22 cellular contexts compared by ENCODE assay signal in the genomic region with DNA sequence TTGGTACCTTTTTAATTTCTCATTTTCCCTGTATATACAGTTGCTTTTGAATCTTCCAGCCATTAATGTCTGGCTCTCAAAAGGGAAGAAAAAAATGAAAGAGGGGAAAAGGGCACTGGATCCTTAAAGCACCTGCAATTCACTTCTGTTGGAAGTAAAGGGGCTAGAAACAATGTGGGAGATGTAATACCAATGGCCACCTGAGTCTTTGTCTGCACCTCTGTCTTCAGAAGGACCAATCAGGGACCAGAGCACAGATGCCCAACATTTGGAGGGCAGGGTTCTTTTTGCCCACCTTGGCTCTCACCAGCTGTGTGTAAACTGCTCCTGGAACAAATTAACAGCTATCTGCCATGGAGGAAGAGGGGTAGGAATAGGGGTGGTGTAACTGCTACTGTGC. TPM values are rescaled to one million over a fixed set of nuclear protein-coding genes. Genes with fewer than 3 reads are reported as not detected.
DNase-seq lines count a peak whose midpoint lies in the region; ATAC-seq, FAIRE-seq and TF ChIP-seq lines count a peak whose summit lies in the region.
"Had no signal": no experiment of that assay in that cellular context is flagged by ENCODE, and none has a peak within 500 bp of the region (broad histone marks: within the 10 kb centered on the region; RNA-seq: fewer than 3 reads in every experiment).

No MANE protein-coding gene starts in this region.

- H3K27ac ChIP-seq in BLaER1 treated with 17β-estradiol and CSF1 and Interleukin-3, amounts not matched to agents 10 nM and 100 nM, result peak overlapping the region in 3 of 11 experiments; percentile 26 to 57 (median 31); a peak in 6 of 22 replicates
- H3K27ac ChIP-seq in HCT116 (ENCODE audit: low read depth, low read length), result no peak overlapping the region
- H3K27ac ChIP-seq in K562 (ENCODE audit: extremely low read depth, low read depth, low read length), result no peak overlapping the region
- H3K27ac ChIP-seq in mesendoderm (ENCODE audit: low read depth, low read length), result no peak overlapping the region
- H3K27ac ChIP-seq in stomach, result no peak overlapping the region
- H3K27ac ChIP-seq: A549, GM23248 had no signal

- no peak overlapping the region for H4K8ac ChIP-seq in mesendoderm (ENCODE audit: low read depth, low read length)

- in situ Hi-C loops in K562 (cut with MboI), result no loop called here

- no peak overlapping the region for H2BK15ac ChIP-seq in mesendoderm (replicated peaks; ENCODE audit: low read depth)

- H2BK5ac ChIP-seq in mesendoderm (ENCODE audit: low read length), result no peak overlapping the region

- H3K4ac ChIP-seq in mesendoderm (ENCODE audit: low read depth, low read length), result no peak overlapping the region

- no peaks in the 10 kb centered on the region for H3K9me1 ChIP-seq in K562 (ENCODE audit: control insufficient read depth, insufficient read depth, low read length)

- ATAC-seq in HCT116, result peak; percentile 63
- no peak for ATAC-seq in K562
- no peak for ATAC-seq in GM21529 (IDR thresholded peaks at IDR 0.05; ENCODE audit: unreplicated experiment)
- no peak for ATAC-seq in HG02571 (IDR thresholded peaks at IDR 0.05; ENCODE audit: unreplicated experiment)
- ATAC-seq: A549 had no signal

- H4K5ac ChIP-seq in mesendoderm (ENCODE audit: low read length), result no peak overlapping the region

- no TSS peak for BruUV-seq in HCT116 (replicated peaks; lab: Mats Ljungman, UMichigan)
- BruUV-seq in K562 (replicated peaks; lab: Mats Ljungman, UMichigan), result no TSS peak

- H3K9me2 ChIP-seq in HCT116 (ENCODE audit: insufficient read depth), result no peaks in the 10 kb centered on the region

- no peak for FAIRE-seq in K562 (lab: Jason Lieb, UNC)
- FAIRE-seq: A549, G401.6, GM12892 had no signal

- peaks cover 0 to 19% (median 7%) of the 10 kb centered on the region in 10 experiments; a peak in 13 of 20 replicates for H3K4me1 ChIP-seq in BLaER1 treated with 17β-estradiol and CSF1 and Interleukin-3, amounts not matched to agents 10 nM and 100 nM
- H3K4me1 ChIP-seq in HCT116 (ENCODE audit: control insufficient read depth in 1 of 2, insufficient read depth in 2 of 2, low read length in 2 of 2) (peaks cover 0 to 12% of the 10 kb centered on the region in 2 experiments; a peak in 2 of 4 replicates), K562 (replicated peaks in 1 of 2; ENCODE audit: control insufficient read depth in 2 of 2, insufficient read depth in 2 of 2, low read length in 2 of 2) (peaks cover 0 to 7% of the 10 kb centered on the region in 2 experiments; a peak in 2 of 5 replicates), mesendoderm (ENCODE audit: control insufficient read depth, low read depth, low read length) (no peaks in the 10 kb centered on the region), stomach (no peaks in the 10 kb centered on the region)
- H3K4me1 ChIP-seq: BE2C had no signal

- no peak overlapping the region for H3K18ac ChIP-seq in mesendoderm (ENCODE audit: low read length)

- DNase-seq in HCT116 (ENCODE audit: low read depth, low spot score) (no peak), K562 (ENCODE audit: extremely low read depth in 1 of 4, low spot score in 3 of 4) (peak in 1 of 4 experiments; percentile 19), mesendoderm (peak; percentile 6), stomach (no peak)
- DNase-seq: 8988T; ACHN; BE2C; C1 segment of cervical spinal cord; Calu3; CD4-positive, alpha-beta memory T cell; COR-L47; DMS153; DND-41; GM23248; H9; HFFc6 had no signal

- CTCF ChIA-PET in HCT116 (lab: Charles Lee), result no interaction called here
- CTCF ChIA-PET in K562 (lab: Yijun Ruan, JAX; ENCODE audit: low intra/inter-chr PET ratio), result no interaction called here

- peaks cover 18 to 38% (median 31%) of the 10 kb centered on the region in 11 experiments for H3K9me3 ChIP-seq in BLaER1 treated with 17β-estradiol and CSF1 and Interleukin-3, amounts not matched to agents 10 nM and 100 nM (replicated peaks in 1 of 11)
- no peaks in the 10 kb centered on the region for H3K9me3 ChIP-seq in HCT116 (ENCODE audit: control insufficient read depth in 1 of 2, insufficient read depth in 1 of 2, low read depth in 1 of 2, low read length in 2 of 2)
- no peaks in the 10 kb centered on the region for H3K9me3 ChIP-seq in K562 (replicated peaks; ENCODE audit: control insufficient read depth, insufficient read depth, low read depth, low read length)
- H3K9me3 ChIP-seq in stomach, result peaks cover 0 to 5% (median 0%) of the 10 kb centered on the region in 4 donors
- H3K9me3 ChIP-seq: A549, BE2C had no signal

- TF ChIP-seq EP300 in K562 (IDR thresholded peaks at IDR 0.05; ENCODE audit: low read length) (no peak), stomach (IDR thresholded peaks at IDR 0.05) (no peak)

- no peaks in the 10 kb centered on the region for H4K20me1 ChIP-seq in BLaER1 treated with 17β-estradiol and CSF1 and Interleukin-3, amounts not matched to agents 10 nM and 100 nM
- no peaks in the 10 kb centered on the region for H4K20me1 ChIP-seq in HCT116 (ENCODE audit: insufficient read depth)
- no peaks in the 10 kb centered on the region for H4K20me1 ChIP-seq in K562 (replicated peaks; ENCODE audit: control insufficient read depth, insufficient read depth, low read length)

- no peak for TF ChIP-seq POLR2A in HCT116 (IDR thresholded peaks at IDR 0.05; ENCODE audit: borderline replicate concordance, extremely low read depth, insufficient read depth, insufficient read length)
- no peak for TF ChIP-seq POLR2A in K562 (conservative IDR thresholded peaks at IDR 0.05)
- no peak for TF ChIP-seq POLR2A in stomach (IDR thresholded peaks at IDR 0.05)

- H3K79me2 ChIP-seq in HCT116 (ENCODE audit: insufficient read depth, low read length) (no peaks in the 10 kb centered on the region), K562 (ENCODE audit: control insufficient read depth, insufficient read depth, low read length) (no peaks in the 10 kb centered on the region), mesendoderm (ENCODE audit: control insufficient read depth, insufficient read depth, low read length) (no peaks in the 10 kb centered on the region)

- H3K4me2 ChIP-seq in BLaER1 treated with 17β-estradiol and CSF1 and Interleukin-3, amounts not matched to agents 10 nM and 100 nM, result peak overlapping the region in 6 of 11 experiments; percentile 0 to 79 (median 68); a peak in 10 of 22 replicates
- H3K4me2 ChIP-seq in HCT116 (ENCODE audit: low read length) (no peak overlapping the region), K562 (ENCODE audit: insufficient read depth, low read length) (no peak overlapping the region), mesendoderm (ENCODE audit: low read length) (no peak overlapping the region)
- H3K4me2 ChIP-seq: A549 had no signal

- H3K27me3 ChIP-seq in BLaER1 treated with 17β-estradiol and CSF1 and Interleukin-3, amounts not matched to agents 10 nM and 100 nM, result no peaks in the 10 kb centered on the region
- H3K27me3 ChIP-seq in HCT116 (ENCODE audit: insufficient read depth, low read length), result no peaks in the 10 kb centered on the region
- H3K27me3 ChIP-seq in K562 (ENCODE audit: control insufficient read depth in 2 of 2, insufficient read depth in 2 of 2, low read length in 2 of 2), result no peaks in the 10 kb centered on the region
- H3K27me3 ChIP-seq in mesendoderm (ENCODE audit: insufficient read depth, low read length, poor library complexity), result no peaks in the 10 kb centered on the region
- H3K27me3 ChIP-seq in stomach, result no peaks in the 10 kb centered on the region
- H3K27me3 ChIP-seq: BE2C had no signal

- TF ChIP-seq CTCF in HCT116 (IDR thresholded peaks at IDR 0.05 in 2 of 3, conservative IDR thresholded peaks at IDR 0.05 in 1 of 3; ENCODE audit: borderline replicate concordance in 1 of 3, insufficient read depth in 1 of 3, low read depth in 2 of 3, low read length in 2 of 3) (no peak), K562 (IDR thresholded peaks at IDR 0.05 in 2 of 3, conservative IDR thresholded peaks at IDR 0.05 in 1 of 3; ENCODE audit: insufficient read depth in 2 of 3, low read depth in 1 of 3, low read length in 3 of 3) (no peak), stomach (IDR thresholded peaks at IDR 0.05) (no peak)

- RAD21 ChIA-PET in HCT116 (lab: Charles Lee; ENCODE audit: low non-redundant PET in 1 of 2, low total read pairs in 2 of 2, uncharacterized antibody in 2 of 2, unreplicated experiment in 2 of 2), result no interaction called here

- H2AK5ac ChIP-seq in mesendoderm (ENCODE audit: low read length), result no peak overlapping the region

- no peak overlapping the region for H2AFZ ChIP-seq in HCT116 (ENCODE audit: low read depth, low read length, poor library complexity, severe bottlenecking)
- H2AFZ ChIP-seq in K562 (ENCODE audit: low read depth, low read length), result no peak overlapping the region
- H2AFZ ChIP-seq: GM23248 had no signal

- no peak for TF ChIP-seq RAD21 in HCT116 (IDR thresholded peaks at IDR 0.05; ENCODE audit: low read depth)
- TF ChIP-seq RAD21 in K562 (CRISPR knock-in tag; conservative IDR thresholded peaks at IDR 0.05 in 1 of 2, IDR thresholded peaks at IDR 0.05 in 1 of 2), result no peak

- H3K4me3 ChIP-seq in BLaER1 treated with 17β-estradiol and CSF1 and Interleukin-3, amounts not matched to agents 10 nM and 100 nM, result no peak overlapping the region
- H3K4me3 ChIP-seq in HCT116 (replicated peaks in 1 of 2; ENCODE audit: low read depth in 1 of 2, low read length in 2 of 2), result no peak overlapping the region
- no peak overlapping the region for H3K4me3 ChIP-seq in K562
- H3K4me3 ChIP-seq in mesendoderm (ENCODE audit: low read length), result no peak overlapping the region
- H3K4me3 ChIP-seq in stomach, result no peak overlapping the region
- H3K4me3 ChIP-seq: A549, GM23248 had no signal

- intact Hi-C loops in HCT116 (cut with micrococcal nuclease) (no loop called here), K562 (cut with micrococcal nuclease) (no loop called here), stomach (cut with DNase I; ENCODE audit: low total_unique reads) (loop anchor here (10.0 kb wide), 1 partner anchor 92 kb away; no protein-coding TSS in a partner anchor)

- POLR2A ChIA-PET in HCT116 (lab: Charles Lee) (no interaction called here), K562 (lab: Yijun Ruan, JAX) (no interaction called here)

- H2BK120ac ChIP-seq in mesendoderm (ENCODE audit: low read depth, low read length), result no peak overlapping the region

- peak overlapping the region in 1 of 11 experiments; percentile 18; a peak in 1 of 22 replicates for H3K9ac ChIP-seq in BLaER1 treated with 17β-estradiol and CSF1 and Interleukin-3, amounts not matched to agents 10 nM and 100 nM
- H3K9ac ChIP-seq in HCT116 (ENCODE audit: low read length) (no peak overlapping the region), K562 (ENCODE audit: insufficient read depth in 1 of 2, low read depth in 2 of 2, low read length in 2 of 2) (no peak overlapping the region), mesendoderm (ENCODE audit: low read length) (no peak overlapping the region)
- H3K9ac ChIP-seq: GM23248 had no signal

- no peak overlapping the region for H3K23ac ChIP-seq in mesendoderm (ENCODE audit: low read length)

- H3K56ac ChIP-seq in mesendoderm (ENCODE audit: low read length), result no peak overlapping the region

- no peaks in the 10 kb centered on the region for H3K79me1 ChIP-seq in mesendoderm (ENCODE audit: low read length)

- no peaks in the 10 kb centered on the region for H3K36me3 ChIP-seq in BLaER1 treated with 17β-estradiol and CSF1 and Interleukin-3, amounts not matched to agents 10 nM and 100 nM
- H3K36me3 ChIP-seq in HCT116 (ENCODE audit: control insufficient read depth in 1 of 2, insufficient read depth in 2 of 2, low read length in 2 of 2), result no peaks in the 10 kb centered on the region
- no peaks in the 10 kb centered on the region for H3K36me3 ChIP-seq in K562 (ENCODE audit: control insufficient read depth, insufficient read depth, low read length)
- H3K36me3 ChIP-seq in mesendoderm (ENCODE audit: control insufficient read depth, insufficient read depth, low read length), result no peaks in the 10 kb centered on the region
- H3K36me3 ChIP-seq in stomach, result no peaks in the 10 kb centered on the region
- H3K36me3 ChIP-seq: BE2C had no signal

RNA-seq across cellular contexts. Expression of gene LRRC8B, which starts 11.6 kb away (rescaled TPM):
- total RNA-seq in HCT116 (2021; ENCODE audit: unreplicated experiment) (17.9 TPM), K562 (2014; rRNA removed) (9.2 and 9.7 TPM in 2 replicates), K562 (2014; rRNA removed; fragmentation: Illumina TruSeq; extraction: Trizol) (17.1 and 21.9 TPM in 2 replicates), K562 (2015; rRNA removed; fragmentation: Illumina TruSeq; extraction: Trizol) (13.5 and 14.4 TPM in 2 replicates), K562 (2021) (20.3 and 25.7 TPM in 2 replicates), stomach (10 to 100 TPM in 4 of 5 donors, 1 to 10 TPM in 1; 1.2 to 27.4 (median 15.2) TPM)
- 4.1 and 5.3 TPM in 2 replicates for polyA plus RNA-seq in HCT116 (2012)
- 81.4 and 138 TPM in 2 replicates for total RNA-seq in K562 (2011; cell fraction: chromatin; rRNA removed; ENCODE audit: low replicate concordance)
- 30.5 and 31.5 TPM in 2 replicates for total RNA-seq in K562 (2011; cell fraction: nucleolus; rRNA removed)
- 59.8 and 105 TPM in 2 replicates for total RNA-seq in K562 (2011; cell fraction: nucleoplasm; rRNA removed)
- polyA plus RNA-seq in K562 (2011; rRNA removed) (42.3 and 43.7 TPM in 2 replicates), K562 (2014; fragmentation: Illumina TruSeq; extraction: Trizol) (15.8 and 16.0 TPM in 2 replicates), K562 (2014; fragmentation: Nextera tagmentation; extraction: Ambion mirVana) (1 to 10 TPM; 4.3 to 5.7 TPM), K562 (2014; rRNA removed) (10.5 and 12.3 TPM in 2 replicates), stomach (1 to 10 TPM; 1.4 to 1.8 (median 1.6) TPM)
- polyA plus RNA-seq in K562 (2011; cell fraction: cytosol; rRNA removed), result 41.1 and 45.8 TPM in 2 replicates
- 32.4 and 41.6 TPM in 2 replicates for polyA plus RNA-seq in K562 (2011; cell fraction: nucleus; rRNA removed)
- polyA plus RNA-seq in K562 (2012), result 9.3 and 9.9 TPM in 2 replicates
- 79.3 and 80.5 TPM in 2 replicates for polyA minus RNA-seq in K562 (2011; rRNA and poly(A)+ RNA removed)
- polyA minus RNA-seq in K562 (2011; cell fraction: cytosol; rRNA and poly(A)+ RNA removed), result 32.1 and 35.7 TPM in 2 replicates
- polyA minus RNA-seq in K562 (2011; cell fraction: nucleus; rRNA and poly(A)+ RNA removed), result 33.3 and 46.1 TPM in 2 replicates
- polyA plus RNA-seq in mesendoderm (2013, experiment 1 of 2), result 17.3 TPM
- 17.6 TPM for polyA plus RNA-seq in mesendoderm (2013, experiment 2 of 2)

Comparison
In these comparisons a context has a peak if more than half of its experiments do, and no peak if none do; other contexts are left out.
1. H3K4me2 ChIP-seq: peak in BLaER1 treated with 17β-estradiol and CSF1 and Interleukin-3, amounts not matched to agents 10 nM and 100 nM (6 of 11); none in HCT116 (single experiment), K562 (single experiment) and mesendoderm (single experiment).